Comparison of ENCODE assay signal across 9 cellular contexts in genomic region chr12:122076743-122077495, GRCh38. TPM values are rescaled to one million over a fixed set of nuclear protein-coding genes. Genes with fewer than 3 reads are reported as not detected.
DNase-seq lines count a peak whose midpoint lies in the region; ATAC-seq and TF ChIP-seq lines count a peak whose summit lies in the region.
"Had no signal": no experiment of that assay in that cellular context is flagged by ENCODE, and none has a peak within 500 bp of the region (broad histone marks: within the 10 kb centered on the region; RNA-seq: fewer than 3 reads in every experiment).

No MANE protein-coding gene starts in this region.

- no TSS peak for BruUV-seq in Panc1 (replicated peaks; lab: Mats Ljungman, UMichigan)

- intact Hi-C loops in CD14-positive monocyte (cut with micrococcal nuclease) (no loop called here), Panc1 (cut with micrococcal nuclease; ENCODE audit: unreplicated experiment) (no loop called here)

- H3K27me3 Mint-ChIP-seq in CD14-positive monocyte (ENCODE audit: low read depth in 3 of 3) (peaks cover 0 to 3% (median 1%) of the 10 kb centered on the region in 3 donors), memory B cell (no peaks in the 10 kb centered on the region)

- in situ Hi-C loops in Panc1 (cut with HindIII; ENCODE audit: low pct_unique_long_range_greater_than_20kb, low sequenced_read_pairs): no loop called here

- peak overlapping the region; percentile 21 to 77 for H3K4me3 Mint-ChIP-seq in CD14-positive monocyte
- peak overlapping the region; percentile 29 for H3K4me3 Mint-ChIP-seq in memory B cell

- H3K4me1 ChIP-seq in Panc1 (ENCODE audit: control insufficient read depth, insufficient read depth, low read length): peaks cover 21% of the 10 kb centered on the region

- H3K9me3 ChIP-seq in Panc1 (ENCODE audit: control insufficient read depth, insufficient read depth, low read depth, low read length): no peaks in the 10 kb centered on the region

- TF ChIP-seq CTCF in 22Rv1 (IDR thresholded peaks at IDR 0.05): no peak
- no peak for TF ChIP-seq CTCF in CD14-positive monocyte (IDR thresholded peaks at IDR 0.05)
- TF ChIP-seq CTCF in Panc1 (IDR thresholded peaks at IDR 0.05): no peak

- H3K36me3 Mint-ChIP-seq in CD14-positive monocyte (no peaks in the 10 kb centered on the region), memory B cell (peaks cover 2% of the 10 kb centered on the region)

- H3K27ac ChIP-seq in 22Rv1 (peak overlapping the region; percentile 73), Panc1 (ENCODE audit: low read length) (peak overlapping the region; percentile 52)

- peak; percentile 62 for DNase-seq in CD14-positive monocyte (ENCODE audit: low spot score)
- DNase-seq in Panc1 (ENCODE audit: low read depth, low spot score): no peak
- no peak for DNase-seq in memory B cell (ENCODE audit: low spot score in 2 of 2)
- DNase-seq in SW 1271 (lab: John Stamatoyannopoulos, UW): no peak
- DNase-seq: activated CD4-positive, CD25-positive, alpha-beta regulatory T cell; Calu3 had no signal

- H3K27ac Mint-ChIP-seq in CD14-positive monocyte (peak overlapping the region in 6 of 7 donors; percentile 14 to 72 (median 60)), memory B cell (no peak overlapping the region)

- no peak overlapping the region for H3K4me3 ChIP-seq in Panc1 (ENCODE audit: low read depth in 2 of 2, low read length in 2 of 2)

- H3K4me1 Mint-ChIP-seq in CD14-positive monocyte: peaks cover 48% of the 10 kb centered on the region
- H3K4me1 Mint-ChIP-seq in memory B cell: peaks cover 24% of the 10 kb centered on the region

- no peaks in the 10 kb centered on the region for H3K36me3 ChIP-seq in Panc1 (ENCODE audit: control insufficient read depth, insufficient read depth, low read length)

- POLR2A ChIA-PET in Panc1 (lab: Charles Lee): no interaction called here

- CTCF ChIA-PET in Panc1 (lab: Charles Lee): no interaction called here

- no peak for ATAC-seq in Panc1
- ATAC-seq in memory B cell (ENCODE audit: low read depth): no peak
- no peak for ATAC-seq in GM21367 (IDR thresholded peaks at IDR 0.05; ENCODE audit: unreplicated experiment)
- ATAC-seq in GM18870 (IDR thresholded peaks at IDR 0.05; ENCODE audit: unreplicated experiment): no peak

- H3K27me3 ChIP-seq in Panc1 (ENCODE audit: control insufficient read depth, insufficient read depth, low read length): no peaks in the 10 kb centered on the region

- H3K9me3 Mint-ChIP-seq in CD14-positive monocyte (peaks cover 0 to 3% (median 0%) of the 10 kb centered on the region in 7 donors), memory B cell (no peaks in the 10 kb centered on the region)

RNA-seq across cellular contexts. Expression of gene MLXIP, which starts 1.6 kb away (rescaled TPM):
- 1 to 10 TPM; 4.5 to 4.6 TPM for polyA plus RNA-seq in CD14-positive monocyte
- 124 TPM for total RNA-seq in Panc1 (2021; ENCODE audit: unreplicated experiment)
- 115 TPM for polyA plus RNA-seq in Panc1 (2012; ENCODE audit: insufficient read length)

RNA-seq across cellular contexts. Expression of gene BCL7A, which starts 55.2 kb away (rescaled TPM):
- polyA plus RNA-seq in CD14-positive monocyte: under 1 TPM; 0.34 to 0.79 TPM
- 14.5 TPM for total RNA-seq in Panc1 (2021; ENCODE audit: unreplicated experiment)
- polyA plus RNA-seq in Panc1 (2012; ENCODE audit: insufficient read length): 15.1 TPM
